Comparison of ENCODE assay signal across 17 cellular contexts in genomic region chr19:10691883-10692282, GRCh38.
DNase-seq lines count a peak whose midpoint lies in the region; ATAC-seq, FAIRE-seq and TF ChIP-seq lines count a peak whose summit lies in the region.
"Had no signal": no experiment of that assay in that cellular context is flagged by ENCODE, and none has a peak within 500 bp of the region (broad histone marks: within the 10 kb centered on the region; RNA-seq: fewer than 3 reads in every experiment).

No MANE protein-coding gene starts in this region.

- H3K4me1 Mint-ChIP-seq in stimulated activated naive CD8-positive, alpha-beta T cell treated with anti-CD3 and anti-CD28 coated beads, Interleukin-15, Interleukin-2, amounts not matched to agents 100 ng/mL and 50 ng/mL, for 24 hours (ENCODE audit: low read depth), result peaks cover 17% of the 10 kb centered on the region

- CTCF ChIA-PET in RWPE1 (lab: Yijun Ruan, JAX), result interaction anchor here (1.1 kb wide), 1 partner anchor 10 kb away, joined by 4 read pairs; no protein-coding TSS in a partner anchor

- DNase-seq in stimulated activated naive CD8-positive, alpha-beta T cell treated with anti-CD3 and anti-CD28 coated beads, Interleukin-15, Interleukin-2, amounts not matched to agents 100 U/mL and 50 U/mL, for 24 hours, result no peak
- no peak for DNase-seq in RWPE1 (ENCODE audit: low spot score)
- peak; percentile 3 for DNase-seq in iPS-NIHi11 (ENCODE audit: low spot score)
- DNase-seq in urothelium cell line (ENCODE audit: low spot score), result no peak
- DNase-seq in GDM1 (lab: John Stamatoyannopoulos, UW), result no peak
- DNase-seq: ACHN, AML-193, COR-L47, DMS153, KG1, NCI-H1092 treated with DMSO at 0.1 percent for 48 hours, NCI-H1694, NCI-H2227 treated with DMSO at 0.1 percent for 48 hours had no signal

- TF ChIP-seq CTCF in RWPE1 (conservative IDR thresholded peaks at IDR 0.05; ENCODE audit: low read depth), result no peak

- POLR2A ChIA-PET in RWPE1 (lab: Yijun Ruan, JAX; ENCODE audit: low non-redundant PET), result no interaction called here

- peak overlapping the region; percentile 21 for H3K27ac ChIP-seq in RWPE1
- H3K27ac ChIP-seq: SK-N-MC had no signal

- no peak for ATAC-seq in stimulated activated naive CD8-positive, alpha-beta T cell treated with anti-CD3 and anti-CD28 coated beads, Interleukin-15, Interleukin-2, amounts not matched to agents 100 U/mL and 50 U/mL, for 24 hours
- no peak for ATAC-seq in GM21528 (IDR thresholded peaks at IDR 0.05; ENCODE audit: low FRiP score, unreplicated experiment)

- no peak overlapping the region for H3K4me3 Mint-ChIP-seq in stimulated activated naive CD8-positive, alpha-beta T cell treated with anti-CD3 and anti-CD28 coated beads, Interleukin-15, Interleukin-2, amounts not matched to agents 100 ng/mL and 50 ng/mL, for 24 hours
- H3K4me3 Mint-ChIP-seq: CD14-positive monocyte had no signal

- H3K27ac Mint-ChIP-seq in stimulated activated naive CD8-positive, alpha-beta T cell treated with anti-CD3 and anti-CD28 coated beads, Interleukin-15, Interleukin-2, amounts not matched to agents 100 ng/mL and 50 ng/mL, for 24 hours, result peak overlapping the region; percentile 32

- FAIRE-seq in urothelium cell line (lab: Jason Lieb, UNC), result no peak

- peaks cover 4% of the 10 kb centered on the region for H3K27me3 Mint-ChIP-seq in stimulated activated naive CD8-positive, alpha-beta T cell treated with anti-CD3 and anti-CD28 coated beads, Interleukin-15, Interleukin-2, amounts not matched to agents 100 ng/mL and 50 ng/mL, for 24 hours

- no peaks in the 10 kb centered on the region for H3K9me3 Mint-ChIP-seq in stimulated activated naive CD8-positive, alpha-beta T cell treated with anti-CD3 and anti-CD28 coated beads, Interleukin-15, Interleukin-2, amounts not matched to agents 100 ng/mL and 50 ng/mL, for 24 hours
- H3K9me3 Mint-ChIP-seq: CD14-positive monocyte had no signal

- H3K36me3 Mint-ChIP-seq in stimulated activated naive CD8-positive, alpha-beta T cell treated with anti-CD3 and anti-CD28 coated beads, Interleukin-15, Interleukin-2, amounts not matched to agents 100 ng/mL and 50 ng/mL, for 24 hours (ENCODE audit: low read depth), result peaks cover 42% of the 10 kb centered on the region
